In genomic region chr1:150912623-150913022, GRCh38 we compare ENCODE assay signal across 18 cellular contexts. TPM values are rescaled to one million over a fixed set of nuclear protein-coding genes. Genes with fewer than 3 reads are reported as not detected.
DNase-seq lines count a peak whose midpoint lies in the region; ATAC-seq, FAIRE-seq and TF ChIP-seq lines count a peak whose summit lies in the region.
"Had no signal": no experiment of that assay in that cellular context is flagged by ENCODE, and none has a peak within 500 bp of the region (broad histone marks: within the 10 kb centered on the region; RNA-seq: fewer than 3 reads in every experiment).

No MANE protein-coding gene starts in this region.

- H2BK20ac ChIP-seq in H9 (ENCODE audit: low read depth, low read length, poor library complexity, severe bottlenecking) (no peak overlapping the region), H1 (ENCODE audit: low read length) (no peak overlapping the region)

- H3K36me3 ChIP-seq in Loucy (ENCODE audit: insufficient read depth, low read length) (no peaks in the 10 kb centered on the region), H1 (ENCODE audit: control insufficient read depth in 2 of 4, insufficient read depth in 4 of 4, low read length in 3 of 4) (no peaks in the 10 kb centered on the region; a peak in 1 of 8 replicates), mesendoderm (ENCODE audit: control insufficient read depth, insufficient read depth, low read length) (no peaks in the 10 kb centered on the region)
- H3K36me3 ChIP-seq: HAP-1 had no signal

- no peaks in the 10 kb centered on the region for H3F3A ChIP-seq in Loucy (ENCODE audit: low read depth)

- H4K91ac ChIP-seq in H9 (ENCODE audit: insufficient read length, low read depth, low read length) = no peak overlapping the region
- H4K91ac ChIP-seq in H1 (replicated peaks; ENCODE audit: insufficient read length, low read length) = no peak overlapping the region

- H3K4me1 Mint-ChIP-seq in H9 = peaks cover 12 to 13% of the 10 kb centered on the region in 2 experiments

- H4K8ac ChIP-seq in H9 (replicated peaks; ENCODE audit: insufficient read length, low read depth, low read length) = no peak overlapping the region
- H4K8ac ChIP-seq in H1 (ENCODE audit: extremely low read depth, insufficient read depth, low read length) = no peak overlapping the region
- no peak overlapping the region for H4K8ac ChIP-seq in mesendoderm (ENCODE audit: low read depth, low read length)

- no peak overlapping the region for H2BK15ac ChIP-seq in H9 (ENCODE audit: low read depth, low read length)
- no peak overlapping the region for H2BK15ac ChIP-seq in H1 (ENCODE audit: low read length)
- no peak overlapping the region for H2BK15ac ChIP-seq in mesendoderm (replicated peaks; ENCODE audit: low read depth)

- H3K56ac ChIP-seq in H9 (ENCODE audit: insufficient read length, low read depth, low read length) = no peak overlapping the region
- no peak overlapping the region for H3K56ac ChIP-seq in H1 (replicated peaks; ENCODE audit: insufficient read length, low read depth, low read length)
- no peak overlapping the region for H3K56ac ChIP-seq in mesendoderm (ENCODE audit: low read length)

- no peak for TF ChIP-seq RAD21 in H1 (IDR thresholded peaks at IDR 0.05 in 1 of 2, conservative IDR thresholded peaks at IDR 0.05 in 1 of 2; ENCODE audit: low read depth in 2 of 2, low read length in 2 of 2)

- H3K9me2 ChIP-seq in Loucy (replicated peaks; ENCODE audit: low read depth, low read length) = no peaks in the 10 kb centered on the region

- no peak overlapping the region for H3K4ac ChIP-seq in H9 (ENCODE audit: low read depth, low read length)
- no peak overlapping the region for H3K4ac ChIP-seq in H1 (replicated peaks; ENCODE audit: insufficient read length, low read depth, low read length)
- no peak overlapping the region for H3K4ac ChIP-seq in mesendoderm (ENCODE audit: low read depth, low read length)

- H3K18ac ChIP-seq in H9 (ENCODE audit: insufficient read length, low read depth, low read length) = no peak overlapping the region
- H3K18ac ChIP-seq in H1 (ENCODE audit: extremely low read depth, low read length) = no peak overlapping the region
- no peak overlapping the region for H3K18ac ChIP-seq in mesendoderm (ENCODE audit: low read length)

- no peaks in the 10 kb centered on the region for H3K27me3 Mint-ChIP-seq in H9 (ENCODE audit: low read depth)
- H3K27me3 Mint-ChIP-seq: CD4-positive, CD25-positive, alpha-beta regulatory T cell had no signal

- H2BK12ac ChIP-seq in H9 (ENCODE audit: insufficient read length, low read depth, low read length) = no peak overlapping the region
- no peak overlapping the region; the same call in 1 of the 2 replicates for H2BK12ac ChIP-seq in H1 (ENCODE audit: low read depth, low read length)

- no peak overlapping the region for H3K4me3 ChIP-seq in Loucy (ENCODE audit: low read length, poor library complexity, severe bottlenecking)
- H3K4me3 ChIP-seq in H1 (ENCODE audit: extremely low read depth in 1 of 4, insufficient read depth in 2 of 4, low read depth in 3 of 4, low read length in 4 of 4) = peak overlapping the region in 1 of 4 experiments; percentile 16; a peak in 1 of 8 replicates
- no peak overlapping the region for H3K4me3 ChIP-seq in mesendoderm (ENCODE audit: low read length)
- no peak overlapping the region for H3K4me3 ChIP-seq in coronary artery
- H3K4me3 ChIP-seq: BLaER1 treated with 17β-estradiol and CSF1 and Interleukin-3, amounts not matched to agents 10 nM and 100 nM; HAP-1 had no signal

- no peak for TF ChIP-seq CTCF in H9 (conservative IDR thresholded peaks at IDR 0.05)
- no peak for TF ChIP-seq CTCF in Loucy (conservative IDR thresholded peaks at IDR 0.05; ENCODE audit: low read length)
- no peak for TF ChIP-seq CTCF in H1 (IDR thresholded peaks at IDR 0.05; ENCODE audit: control extremely low read depth in 1 of 3, insufficient read depth in 1 of 3, low read depth in 1 of 3, low read length in 3 of 3)
- TF ChIP-seq CTCF in coronary artery (IDR thresholded peaks at IDR 0.05) = no peak

- no peak overlapping the region for H3K23ac ChIP-seq in H9 (ENCODE audit: insufficient read length, low read depth, low read length)
- no peak overlapping the region for H3K23ac ChIP-seq in H1 (ENCODE audit: insufficient read length)
- H3K23ac ChIP-seq in mesendoderm (ENCODE audit: low read length) = no peak overlapping the region

- no peaks in the 10 kb centered on the region for H3K79me2 ChIP-seq in H9 (ENCODE audit: insufficient read depth, low read length)
- H3K79me2 ChIP-seq in Loucy (ENCODE audit: insufficient read depth, low read length) = no peaks in the 10 kb centered on the region
- H3K79me2 ChIP-seq in H1 (ENCODE audit: control insufficient read depth in 1 of 2, insufficient read depth in 2 of 2, low read length in 2 of 2) = no peaks in the 10 kb centered on the region
- no peaks in the 10 kb centered on the region for H3K79me2 ChIP-seq in mesendoderm (ENCODE audit: control insufficient read depth, insufficient read depth, low read length)

- H3K9me3 ChIP-seq in H9 (ENCODE audit: control insufficient read depth, low read depth, low read length) = no peaks in the 10 kb centered on the region
- H3K9me3 ChIP-seq in Loucy (ENCODE audit: insufficient read depth, low read depth, low read length) = no peaks in the 10 kb centered on the region
- H3K9me3 ChIP-seq in H1 (ENCODE audit: insufficient read depth in 2 of 2, low read depth in 1 of 2, low read length in 1 of 2) = peaks cover 0 to 3% of the 10 kb centered on the region in 2 experiments; a peak in 1 of 4 replicates

- H4K5ac ChIP-seq in H9 (ENCODE audit: insufficient read length, low read depth, low read length) = no peak overlapping the region
- H4K5ac ChIP-seq in H1 (ENCODE audit: insufficient read length, low read depth, low read length) = no peak overlapping the region
- H4K5ac ChIP-seq in mesendoderm (ENCODE audit: low read length) = no peak overlapping the region

- H3K14ac ChIP-seq in H9 (ENCODE audit: insufficient read depth, low read length) (no peak overlapping the region), H1 (ENCODE audit: insufficient read length) (no peak overlapping the region)

- ATAC-seq in HG02938 (IDR thresholded peaks at IDR 0.05; ENCODE audit: unreplicated experiment) (no peak), HG03342 (IDR thresholded peaks at IDR 0.05; ENCODE audit: unreplicated experiment) (no peak)

- 0 out of 7 replicates have a peak overlapping the region, but pooled peaks of 1 of the 3 experiments have one; percentile 46 for H3K27ac Mint-ChIP-seq in H9

- peaks cover 2 to 4% of the 10 kb centered on the region in 2 experiments; a peak in 4 of 5 replicates for H3K9me3 Mint-ChIP-seq in H9
- H3K9me3 Mint-ChIP-seq: CD4-positive, CD25-positive, alpha-beta regulatory T cell had no signal

- no peak for DNase-seq in H9
- no peak for DNase-seq in H1 (ENCODE audit: low read depth in 1 of 2, low spot score in 2 of 2)
- DNase-seq in mesendoderm = peak; percentile 14
- no peak for DNase-seq in globus pallidus (ENCODE audit: low spot score)
- no peak for DNase-seq in coronary artery (ENCODE audit: low spot score)
- DNase-seq: ACHN; CD4-positive, CD25-positive, alpha-beta regulatory T cell; DMS53; GF-D8; IMR-90; KG1 had no signal

- peak overlapping the region; percentile 48 for H2BK120ac ChIP-seq in H9 (ENCODE audit: low read depth, low read length, poor library complexity, severe bottlenecking)
- H2BK120ac ChIP-seq in H1 (replicated peaks; ENCODE audit: low read depth, low read length) = peak overlapping the region; percentile 18
- no peak overlapping the region for H2BK120ac ChIP-seq in mesendoderm (ENCODE audit: low read depth, low read length)

- FAIRE-seq in H1 (lab: Jason Lieb, UNC) = no peak

- H3T11ph ChIP-seq in H9 (ENCODE audit: low read length) = no peak overlapping the region

- H2AK5ac ChIP-seq in H9 (ENCODE audit: insufficient read length, low read length) (no peak overlapping the region), H1 (ENCODE audit: low read depth, low read length) (no peak overlapping the region), mesendoderm (ENCODE audit: low read length) (no peak overlapping the region)

- H2BK5ac ChIP-seq in H9 (ENCODE audit: insufficient read length, low read length) (no peak overlapping the region), H1 (ENCODE audit: low read depth, low read length) (no peak overlapping the region), mesendoderm (ENCODE audit: low read length) (no peak overlapping the region)

- H2AFZ ChIP-seq in H9 (ENCODE audit: low read length) = no peak overlapping the region
- 0 out of 2 replicates have a peak overlapping the region, but pooled peaks have one; percentile 7 for H2AFZ ChIP-seq in Loucy (ENCODE audit: low read length)
- H2AFZ ChIP-seq in H1 (ENCODE audit: low read length) = no peak overlapping the region

- POLR2A ChIA-PET in H1 (lab: Charles Lee; ENCODE audit: partially characterized antibody) = interaction anchor here (0.8 kb wide), 1 partner anchor 284 kb away, joined by 3 read pairs; no protein-coding TSS in a partner anchor

- H3K36me3 Mint-ChIP-seq in H9 (ENCODE audit: insufficient read depth in 1 of 3, low read depth in 3 of 3) = peaks cover 0 to 4% (median 0%) of the 10 kb centered on the region in 3 experiments; a peak in 2 of 7 replicates
- H3K36me3 Mint-ChIP-seq: CD4-positive, CD25-positive, alpha-beta regulatory T cell had no signal

- CTCF ChIA-PET in H1 (lab: Charles Lee; ENCODE audit: partially characterized antibody) = interaction anchor here (1.8 kb wide), 1 partner anchor 9 kb away, joined by 11 read pairs; no protein-coding TSS in a partner anchor

- no peak for TF ChIP-seq POLR2A in H1 (IDR thresholded peaks at IDR 0.05; ENCODE audit: control extremely low read depth in 1 of 2, low read depth in 2 of 2, low read length in 2 of 2)

- H3K79me1 ChIP-seq in H9 (ENCODE audit: insufficient read depth, low read depth, low read length, poor library complexity, severe bottlenecking) = no peaks in the 10 kb centered on the region
- no peaks in the 10 kb centered on the region for H3K79me1 ChIP-seq in H1 (ENCODE audit: low read depth, low read length)
- H3K79me1 ChIP-seq in mesendoderm (ENCODE audit: low read length) = no peaks in the 10 kb centered on the region

- H4K20me1 ChIP-seq in H9 (ENCODE audit: control insufficient read depth, insufficient read depth, insufficient read length) (no peaks in the 10 kb centered on the region), Loucy (ENCODE audit: insufficient read depth, low read length, poor library complexity, severe bottlenecking) (no peaks in the 10 kb centered on the region), H1 (replicated peaks in 1 of 2; ENCODE audit: control insufficient read depth in 1 of 2, insufficient read depth in 2 of 2, low read length in 2 of 2) (no peaks in the 10 kb centered on the region)
- H4K20me1 ChIP-seq: BLaER1 treated with 17β-estradiol and CSF1 and Interleukin-3, amounts not matched to agents 10 nM and 100 nM had no signal

- no peaks in the 10 kb centered on the region for H3K23me2 ChIP-seq in H9 (ENCODE audit: insufficient read length, low read depth, low read length, poor library complexity, severe bottlenecking)
- no peaks in the 10 kb centered on the region for H3K23me2 ChIP-seq in H1 (ENCODE audit: low read depth, low read length)

- no peak overlapping the region for H3K27ac ChIP-seq in H9 (ENCODE audit: insufficient read length, low read depth, low read length)
- no peak overlapping the region for H3K27ac ChIP-seq in H1 (ENCODE audit: low read depth, low read length)
- no peak overlapping the region for H3K27ac ChIP-seq in mesendoderm (ENCODE audit: low read depth, low read length)
- no peak overlapping the region for H3K27ac ChIP-seq in coronary artery
- H3K27ac ChIP-seq: BLaER1 treated with 17β-estradiol and CSF1 and Interleukin-3, amounts not matched to agents 10 nM and 100 nM; HL-60 had no signal

- no peak overlapping the region for H3K4me3 Mint-ChIP-seq in H9
- H3K4me3 Mint-ChIP-seq: CD4-positive, CD25-positive, alpha-beta regulatory T cell had no signal

- H3K9ac ChIP-seq in H9 (ENCODE audit: extremely low read depth, insufficient read length, low read length) (no peak overlapping the region), Loucy (ENCODE audit: low read depth, low read length, poor library complexity, severe bottlenecking) (no peak overlapping the region), H1 (replicated peaks in 1 of 4; ENCODE audit: extremely low read depth in 1 of 4, low read depth in 3 of 4, low read length in 3 of 4) (no peak overlapping the region), mesendoderm (ENCODE audit: low read length) (no peak overlapping the region)
- H3K9ac ChIP-seq: BLaER1 treated with 17β-estradiol and CSF1 and Interleukin-3, amounts not matched to agents 10 nM and 100 nM had no signal

- TF ChIP-seq EP300 in H1 (IDR thresholded peaks at IDR 0.05; ENCODE audit: borderline replicate concordance in 1 of 2, low read depth in 2 of 2, low read length in 2 of 2) = no peak

- no peaks in the 10 kb centered on the region for H3K27me3 ChIP-seq in H9 (ENCODE audit: insufficient read depth, low read length)
- no peaks in the 10 kb centered on the region for H3K27me3 ChIP-seq in Loucy (ENCODE audit: insufficient read depth, low read length, poor library complexity, severe bottlenecking)
- no peaks in the 10 kb centered on the region; a peak in 1 of 7 replicates for H3K27me3 ChIP-seq in H1 (replicated peaks in 1 of 4; ENCODE audit: control insufficient read depth in 3 of 4, extremely low read depth in 1 of 4, insufficient read depth in 3 of 4, low read length in 3 of 4)
- no peaks in the 10 kb centered on the region for H3K27me3 ChIP-seq in mesendoderm (ENCODE audit: insufficient read depth, low read length, poor library complexity)
- H3K27me3 ChIP-seq: BLaER1 treated with 17β-estradiol and CSF1 and Interleukin-3, amounts not matched to agents 10 nM and 100 nM had no signal

- peaks cover 8% of the 10 kb centered on the region; the same call in 1 of the 2 replicates for H3K4me1 ChIP-seq in H9 (ENCODE audit: insufficient read depth, low read length)
- H3K4me1 ChIP-seq in Loucy (ENCODE audit: insufficient read depth, low read length, poor library complexity, severe bottlenecking) = no peaks in the 10 kb centered on the region
- peaks cover 0 to 4% (median 0%) of the 10 kb centered on the region in 4 experiments; a peak in 2 of 7 replicates for H3K4me1 ChIP-seq in H1 (replicated peaks in 1 of 4; ENCODE audit: control insufficient read depth in 3 of 4, insufficient read depth in 4 of 4, low read length in 3 of 4)
- H3K4me1 ChIP-seq in mesendoderm (ENCODE audit: control insufficient read depth, low read depth, low read length) = peaks cover 2% of the 10 kb centered on the region
- H3K4me1 ChIP-seq: HAP-1 had no signal

- H3K4me2 ChIP-seq in H9 (ENCODE audit: insufficient read depth, insufficient read length, low read length) (no peak overlapping the region), Loucy (ENCODE audit: low read depth, low read length, poor library complexity, severe bottlenecking) (no peak overlapping the region), H1 (ENCODE audit: insufficient read depth in 1 of 2, low read depth in 2 of 2, low read length in 2 of 2) (peak overlapping the region in 1 of 2 experiments; percentile 12; a peak in 1 of 4 replicates), mesendoderm (ENCODE audit: low read length) (no peak overlapping the region)
- H3K4me2 ChIP-seq: BLaER1 treated with 17β-estradiol and CSF1 and Interleukin-3, amounts not matched to agents 10 nM and 100 nM had no signal

RNA-seq across cellular contexts. Expression of gene SETDB1, which starts 13.5 kb away (rescaled TPM):
- total RNA-seq in H9 (2021) = 62.1 and 62.7 TPM in 2 replicates
- total RNA-seq in H1 (2021; fragmentation: NEBNext Ultra II Directional; extraction: Animal tissue kit (Norgen Biotek cat#: 25700)) = 48.8 and 49.9 TPM in 2 replicates
- polyA plus RNA-seq in H1 (2011; rRNA removed) = 26.9 and 27.5 TPM in 2 replicates
- polyA plus RNA-seq in H1 (2011; cell fraction: cytosol; rRNA removed) = 33.1 TPM
- polyA plus RNA-seq in H1 (2011; cell fraction: nucleus; rRNA removed) = 56.0 TPM
- polyA plus RNA-seq in H1 (2012, experiment 1 of 2) = 39.7 to 50.9 TPM (median 43.9 TPM) in 4 replicates
- polyA plus RNA-seq in H1 (2012, experiment 2 of 2) = 9.5 TPM
- polyA plus RNA-seq in H1 (2013, experiment 1 of 2) = 23.7 TPM
- polyA plus RNA-seq in H1 (2013, experiment 2 of 2) = 23.0 TPM
- 79.4 and 81.0 TPM in 2 replicates for polyA minus RNA-seq in H1 (2011; rRNA and poly(A)+ RNA removed)
- polyA minus RNA-seq in H1 (2011; cell fraction: cytosol; rRNA and poly(A)+ RNA removed) = 32.3 TPM
- polyA minus RNA-seq in H1 (2011; cell fraction: nucleus; rRNA and poly(A)+ RNA removed) = 66.2 TPM
- 23.4 TPM for polyA plus RNA-seq in mesendoderm (2013, experiment 1 of 2)
- polyA plus RNA-seq in mesendoderm (2013, experiment 2 of 2) = 22.4 TPM

RNA-seq across cellular contexts. Expression of gene CTXND2, which starts 25.7 kb away (rescaled TPM):
- total RNA-seq in H9 (2021) = not detected in 2 replicates
- not detected in 2 replicates for total RNA-seq in H1 (2021; fragmentation: NEBNext Ultra II Directional; extraction: Animal tissue kit (Norgen Biotek cat#: 25700))
- polyA plus RNA-seq in H1 (2011; rRNA removed) = not detected in 2 replicates
- not detected for polyA plus RNA-seq in H1 (2011; cell fraction: cytosol; rRNA removed)
- not detected for polyA plus RNA-seq in H1 (2011; cell fraction: nucleus; rRNA removed)
- polyA plus RNA-seq in H1 (2012, experiment 1 of 2) = not detected in 4 replicates
- not detected for polyA plus RNA-seq in H1 (2012, experiment 2 of 2)
- not detected for polyA plus RNA-seq in H1 (2013, experiment 1 of 2)
- not detected for polyA plus RNA-seq in H1 (2013, experiment 2 of 2)
- not detected in 2 replicates for polyA minus RNA-seq in H1 (2011; rRNA and poly(A)+ RNA removed)
- polyA minus RNA-seq in H1 (2011; cell fraction: cytosol; rRNA and poly(A)+ RNA removed) = not detected
- polyA minus RNA-seq in H1 (2011; cell fraction: nucleus; rRNA and poly(A)+ RNA removed) = not detected
- not detected for polyA plus RNA-seq in mesendoderm (2013, experiment 1 of 2)
- polyA plus RNA-seq in mesendoderm (2013, experiment 2 of 2) = not detected
- total RNA-seq: A172; CD4-positive, CD25-positive, alpha-beta regulatory T cell; IMR-90 had no signal
- polyA plus RNA-seq: CD4-positive, CD25-positive, alpha-beta regulatory T cell; IMR-90 had no signal

RNA-seq across cellular contexts. Expression of gene ARNT, which starts 36.2 kb away (rescaled TPM):
- total RNA-seq in H9 (2021) = 19.1 and 22.7 TPM in 2 replicates
- 28.5 and 29.4 TPM in 2 replicates for total RNA-seq in H1 (2021; fragmentation: NEBNext Ultra II Directional; extraction: Animal tissue kit (Norgen Biotek cat#: 25700))
- polyA plus RNA-seq in H1 (2011; rRNA removed) = 18.6 and 19.0 TPM in 2 replicates
- polyA plus RNA-seq in H1 (2011; cell fraction: cytosol; rRNA removed) = 19.4 TPM
- 28.4 TPM for polyA plus RNA-seq in H1 (2011; cell fraction: nucleus; rRNA removed)
- polyA plus RNA-seq in H1 (2012, experiment 1 of 2) = 18.8 to 24.0 TPM (median 21.4 TPM) in 4 replicates
- 3.3 TPM for polyA plus RNA-seq in H1 (2012, experiment 2 of 2)
- 14.0 TPM for polyA plus RNA-seq in H1 (2013, experiment 1 of 2)
- polyA plus RNA-seq in H1 (2013, experiment 2 of 2) = 14.2 TPM
- 44.7 and 48.5 TPM in 2 replicates for polyA minus RNA-seq in H1 (2011; rRNA and poly(A)+ RNA removed)
- 15.1 TPM for polyA minus RNA-seq in H1 (2011; cell fraction: cytosol; rRNA and poly(A)+ RNA removed)
- polyA minus RNA-seq in H1 (2011; cell fraction: nucleus; rRNA and poly(A)+ RNA removed) = 33.8 TPM
- 15.1 TPM for polyA plus RNA-seq in mesendoderm (2013, experiment 1 of 2)
- polyA plus RNA-seq in mesendoderm (2013, experiment 2 of 2) = 15.2 TPM
